ENCODE assay signal across 1 cellular context in the genomic region with DNA sequence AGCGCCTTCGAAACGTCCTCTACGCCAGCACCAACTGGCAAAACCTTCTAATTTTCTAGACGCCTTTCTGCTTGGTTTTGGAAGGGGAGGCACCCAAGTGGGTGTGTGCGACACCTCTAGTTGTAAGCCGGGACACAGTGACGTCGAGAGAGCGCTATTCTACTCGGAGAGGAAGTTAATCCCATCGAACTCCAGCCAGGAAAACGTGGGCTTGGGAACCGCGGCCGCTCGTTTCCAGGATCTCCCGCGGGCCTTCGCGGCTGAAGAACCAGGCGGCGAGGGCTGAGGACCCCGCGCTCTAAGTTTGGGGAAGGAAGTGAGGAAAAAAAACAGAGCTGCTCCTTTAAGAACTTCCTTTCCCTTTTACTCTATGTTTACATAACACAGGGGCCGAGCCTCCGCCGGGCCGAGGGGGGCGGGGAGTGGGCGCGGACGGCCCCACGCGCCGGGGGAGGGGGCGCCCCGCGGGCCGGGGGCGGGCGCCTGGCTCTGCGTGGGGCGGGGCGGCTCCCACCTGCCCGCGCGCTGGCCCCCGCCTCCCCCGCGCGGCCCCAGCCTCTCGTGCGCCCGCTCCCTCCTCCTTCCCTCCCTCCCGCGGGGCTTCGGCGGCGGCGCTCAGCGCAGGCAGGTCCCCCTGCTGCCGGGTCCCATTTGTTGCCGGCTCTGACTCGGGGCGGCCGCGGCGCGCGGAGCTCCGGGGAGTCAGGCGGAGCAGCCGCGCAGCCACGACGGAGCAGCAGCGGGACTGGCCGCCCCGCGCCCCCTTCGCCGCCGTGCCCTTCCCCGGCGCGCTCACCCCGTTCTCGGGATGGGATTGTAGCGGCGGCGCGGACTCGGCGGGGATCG.
A peak's percentile ranks its signal among the peaks of the same experiment; 100 is the strongest.
TF ChIP-seq lines count a peak whose summit lies in the region.

A gene with protein sequence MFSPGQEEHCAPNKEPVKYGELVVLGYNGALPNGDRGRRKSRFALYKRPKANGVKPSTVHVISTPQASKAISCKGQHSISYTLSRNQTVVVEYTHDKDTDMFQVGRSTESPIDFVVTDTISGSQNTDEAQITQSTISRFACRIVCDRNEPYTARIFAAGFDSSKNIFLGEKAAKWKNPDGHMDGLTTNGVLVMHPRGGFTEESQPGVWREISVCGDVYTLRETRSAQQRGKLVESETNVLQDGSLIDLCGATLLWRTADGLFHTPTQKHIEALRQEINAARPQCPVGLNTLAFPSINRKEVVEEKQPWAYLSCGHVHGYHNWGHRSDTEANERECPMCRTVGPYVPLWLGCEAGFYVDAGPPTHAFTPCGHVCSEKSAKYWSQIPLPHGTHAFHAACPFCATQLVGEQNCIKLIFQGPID (plus strand): TSS at position 647 of the 846 bp plus-strand sequence. CDS start 250 bp downstream, outside the sequence.

TF ChIP-seq in GM12878, 131 proteins besides CTCF, POLR2A, EP300 and RAD21:
- TF ChIP-seq, protein P1, sequence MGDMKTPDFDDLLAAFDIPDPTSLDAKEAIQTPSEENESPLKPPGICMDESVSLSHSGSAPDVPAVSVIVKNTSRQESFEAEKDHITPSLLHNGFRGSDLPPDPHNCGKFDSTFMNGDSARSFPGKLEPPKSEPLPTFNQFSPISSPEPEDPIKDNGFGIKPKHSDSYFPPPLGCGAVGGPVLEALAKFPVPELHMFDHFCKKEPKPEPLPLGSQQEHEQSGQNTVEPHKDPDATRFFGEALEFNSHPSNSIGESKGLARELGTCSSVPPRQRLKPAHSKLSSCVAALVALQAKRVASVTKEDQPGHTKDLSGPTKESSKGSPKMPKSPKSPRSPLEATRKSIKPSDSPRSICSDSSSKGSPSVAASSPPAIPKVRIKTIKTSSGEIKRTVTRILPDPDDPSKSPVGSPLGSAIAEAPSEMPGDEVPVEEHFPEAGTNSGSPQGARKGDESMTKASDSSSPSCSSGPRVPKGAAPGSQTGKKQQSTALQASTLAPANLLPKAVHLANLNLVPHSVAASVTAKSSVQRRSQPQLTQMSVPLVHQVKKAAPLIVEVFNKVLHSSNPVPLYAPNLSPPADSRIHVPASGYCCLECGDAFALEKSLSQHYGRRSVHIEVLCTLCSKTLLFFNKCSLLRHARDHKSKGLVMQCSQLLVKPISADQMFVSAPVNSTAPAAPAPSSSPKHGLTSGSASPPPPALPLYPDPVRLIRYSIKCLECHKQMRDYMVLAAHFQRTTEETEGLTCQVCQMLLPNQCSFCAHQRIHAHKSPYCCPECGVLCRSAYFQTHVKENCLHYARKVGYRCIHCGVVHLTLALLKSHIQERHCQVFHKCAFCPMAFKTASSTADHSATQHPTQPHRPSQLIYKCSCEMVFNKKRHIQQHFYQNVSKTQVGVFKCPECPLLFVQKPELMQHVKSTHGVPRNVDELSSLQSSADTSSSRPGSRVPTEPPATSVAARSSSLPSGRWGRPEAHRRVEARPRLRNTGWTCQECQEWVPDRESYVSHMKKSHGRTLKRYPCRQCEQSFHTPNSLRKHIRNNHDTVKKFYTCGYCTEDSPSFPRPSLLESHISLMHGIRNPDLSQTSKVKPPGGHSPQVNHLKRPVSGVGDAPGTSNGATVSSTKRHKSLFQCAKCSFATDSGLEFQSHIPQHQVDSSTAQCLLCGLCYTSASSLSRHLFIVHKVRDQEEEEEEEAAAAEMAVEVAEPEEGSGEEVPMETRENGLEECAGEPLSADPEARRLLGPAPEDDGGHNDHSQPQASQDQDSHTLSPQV (IDR thresholded peaks at IDR 0.05), result no peak
- no peak for TF ChIP-seq SREBF2 (IDR thresholded peaks at IDR 0.05; ENCODE audit: low read length)
- TF ChIP-seq, protein P2, sequence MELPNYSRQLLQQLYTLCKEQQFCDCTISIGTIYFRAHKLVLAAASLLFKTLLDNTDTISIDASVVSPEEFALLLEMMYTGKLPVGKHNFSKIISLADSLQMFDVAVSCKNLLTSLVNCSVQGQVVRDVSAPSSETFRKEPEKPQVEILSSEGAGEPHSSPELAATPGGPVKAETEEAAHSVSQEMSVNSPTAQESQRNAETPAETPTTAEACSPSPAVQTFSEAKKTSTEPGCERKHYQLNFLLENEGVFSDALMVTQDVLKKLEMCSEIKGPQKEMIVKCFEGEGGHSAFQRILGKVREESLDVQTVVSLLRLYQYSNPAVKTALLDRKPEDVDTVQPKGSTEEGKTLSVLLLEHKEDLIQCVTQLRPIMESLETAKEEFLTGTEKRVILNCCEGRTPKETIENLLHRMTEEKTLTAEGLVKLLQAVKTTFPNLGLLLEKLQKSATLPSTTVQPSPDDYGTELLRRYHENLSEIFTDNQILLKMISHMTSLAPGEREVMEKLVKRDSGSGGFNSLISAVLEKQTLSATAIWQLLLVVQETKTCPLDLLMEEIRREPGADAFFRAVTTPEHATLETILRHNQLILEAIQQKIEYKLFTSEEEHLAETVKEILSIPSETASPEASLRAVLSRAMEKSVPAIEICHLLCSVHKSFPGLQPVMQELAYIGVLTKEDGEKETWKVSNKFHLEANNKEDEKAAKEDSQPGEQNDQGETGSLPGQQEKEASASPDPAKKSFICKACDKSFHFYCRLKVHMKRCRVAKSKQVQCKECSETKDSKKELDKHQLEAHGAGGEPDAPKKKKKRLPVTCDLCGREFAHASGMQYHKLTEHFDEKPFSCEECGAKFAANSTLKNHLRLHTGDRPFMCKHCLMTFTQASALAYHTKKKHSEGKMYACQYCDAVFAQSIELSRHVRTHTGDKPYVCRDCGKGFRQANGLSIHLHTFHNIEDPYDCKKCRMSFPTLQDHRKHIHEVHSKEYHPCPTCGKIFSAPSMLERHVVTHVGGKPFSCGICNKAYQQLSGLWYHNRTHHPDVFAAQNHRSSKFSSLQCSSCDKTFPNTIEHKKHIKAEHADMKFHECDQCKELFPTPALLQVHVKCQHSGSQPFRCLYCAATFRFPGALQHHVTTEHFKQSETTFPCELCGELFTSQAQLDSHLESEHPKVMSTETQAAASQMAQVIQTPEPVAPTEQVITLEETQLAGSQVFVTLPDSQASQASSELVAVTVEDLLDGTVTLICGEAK (IDR thresholded peaks at IDR 0.05; ENCODE audit: borderline replicate concordance), result no peak
- TF ChIP-seq ATF7 (IDR thresholded peaks at IDR 0.05; ENCODE audit: low read depth), result no peak
- TF ChIP-seq SUPT20H (IDR thresholded peaks at IDR 0.05; ENCODE audit: borderline replicate concordance, control insufficient read depth, low read depth, low read length), result no peak
- no peak for TF ChIP-seq MYB (IDR thresholded peaks at IDR 0.05; ENCODE audit: borderline replicate concordance, low read depth, low read length)
- TF ChIP-seq, protein P3, sequence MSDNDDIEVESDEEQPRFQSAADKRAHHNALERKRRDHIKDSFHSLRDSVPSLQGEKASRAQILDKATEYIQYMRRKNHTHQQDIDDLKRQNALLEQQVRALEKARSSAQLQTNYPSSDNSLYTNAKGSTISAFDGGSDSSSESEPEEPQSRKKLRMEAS (IDR thresholded peaks at IDR 0.05; ENCODE audit: low read depth, low read length), result no peak
- 0 out of 2 replicates have a peak, but pooled peaks have one; percentile 26 for TF ChIP-seq BACH1 (IDR thresholded peaks at IDR 0.05; ENCODE audit: borderline replicate concordance)
- peak; percentile 14 to 34; a peak in 1 of 4 replicates for TF ChIP-seq IKZF2 (IDR thresholded peaks at IDR 0.05)
- TF ChIP-seq EGR1 (IDR thresholded peaks at IDR 0.05; ENCODE audit: borderline replicate concordance in 1 of 2, low read depth in 2 of 2, low read length in 2 of 2), result 0 out of 3 replicates have a peak, but pooled peaks of 1 of the 2 experiments have one; percentile 20
- 0 out of 2 replicates have a peak, but pooled peaks have one; percentile 10 for TF ChIP-seq DPF2 (IDR thresholded peaks at IDR 0.05)
- TF ChIP-seq LARP7 (IDR thresholded peaks at IDR 0.05), result 0 out of 2 replicates have a peak, but pooled peaks have one; percentile 19
- peak in 1 of 2 experiments; percentile 60; a peak in 1 of 4 replicates for TF ChIP-seq BHLHE40 (IDR thresholded peaks at IDR 0.05; ENCODE audit: borderline replicate concordance in 1 of 2, low read depth in 2 of 2, low read length in 1 of 2)
- TF ChIP-seq, protein P4, sequence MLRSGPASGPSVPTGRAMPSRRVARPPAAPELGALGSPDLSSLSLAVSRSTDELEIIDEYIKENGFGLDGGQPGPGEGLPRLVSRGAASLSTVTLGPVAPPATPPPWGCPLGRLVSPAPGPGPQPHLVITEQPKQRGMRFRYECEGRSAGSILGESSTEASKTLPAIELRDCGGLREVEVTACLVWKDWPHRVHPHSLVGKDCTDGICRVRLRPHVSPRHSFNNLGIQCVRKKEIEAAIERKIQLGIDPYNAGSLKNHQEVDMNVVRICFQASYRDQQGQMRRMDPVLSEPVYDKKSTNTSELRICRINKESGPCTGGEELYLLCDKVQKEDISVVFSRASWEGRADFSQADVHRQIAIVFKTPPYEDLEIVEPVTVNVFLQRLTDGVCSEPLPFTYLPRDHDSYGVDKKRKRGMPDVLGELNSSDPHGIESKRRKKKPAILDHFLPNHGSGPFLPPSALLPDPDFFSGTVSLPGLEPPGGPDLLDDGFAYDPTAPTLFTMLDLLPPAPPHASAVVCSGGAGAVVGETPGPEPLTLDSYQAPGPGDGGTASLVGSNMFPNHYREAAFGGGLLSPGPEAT (IDR thresholded peaks at IDR 0.05; ENCODE audit: low read depth), result 0 out of 2 replicates have a peak, but pooled peaks have one; percentile 45
TF ChIP-seq in GM12878: peak in this region for 7.
